ENCODE assay signal across 25 cellular contexts in the genomic region with DNA sequence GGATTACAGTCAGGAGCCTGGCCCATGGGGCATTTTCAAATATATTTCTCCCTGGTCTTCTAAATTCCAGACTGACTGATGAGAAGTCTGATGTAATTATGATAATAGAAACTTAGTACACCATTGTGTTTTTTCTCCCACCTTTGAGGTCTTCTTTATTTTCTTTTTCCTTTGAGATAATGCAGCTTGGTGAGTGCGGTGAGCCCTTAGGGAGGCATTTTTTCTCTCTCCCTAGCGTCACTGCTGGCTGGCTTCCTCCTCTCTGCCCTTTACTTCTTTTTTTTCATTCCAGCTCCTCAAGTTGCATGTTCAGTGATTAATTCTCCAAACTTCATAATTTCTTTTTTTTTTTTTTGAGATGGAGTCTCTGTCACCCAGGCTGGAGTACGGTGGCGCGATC. TPM values are rescaled to one million over a fixed set of nuclear protein-coding genes. Genes with fewer than 3 reads are reported as not detected.
"Had no signal": no experiment of that assay in that cellular context is flagged by ENCODE, and none has a peak within 500 bp of the region (broad histone marks: within the 10 kb centered on the region; RNA-seq: fewer than 3 reads in every experiment).

No MANE protein-coding gene starts in this region.

- H3K9me3 ChIP-seq: gastroesophageal sphincter, heart right ventricle, mucosa of descending colon, neutrophil, tibial nerve, vagina had no signal

- H3K27ac ChIP-seq: gastroesophageal sphincter, heart right ventricle, neutrophil, skin epidermis, tibial nerve, vagina had no signal

- H3K4me3 ChIP-seq: gastroesophageal sphincter, heart right ventricle, mucosa of descending colon, skin epidermis, tibial nerve, vagina had no signal

- H3K36me3 ChIP-seq: gastroesophageal sphincter, heart right ventricle, neutrophil, tibial nerve, vagina had no signal

- DNase-seq: activated B cell treated with CpG ODN at 0.5 μM for 24 hours; activated CD4-positive, alpha-beta T cell treated with anti-CD3 and anti-CD28 coated beads for 48 hours; activated CD8-positive, alpha-beta T cell treated with anti-CD3 and anti-CD28 coated beads for 36 hours; activated gamma-delta T cell; activated naive CD8-positive, alpha-beta T cell treated with anti-CD3 and anti-CD28 coated beads for 36 hours; activated T-cell treated with anti-CD3 and anti-CD28 coated beads, Interleukin-2, amount 50 U/mL, for 72 hours; amygdala; cerebellar nuclear complex; effector memory CD4-positive, alpha-beta T cell; heart right ventricle; left colon; mucosa of descending colon; naive thymus-derived CD4-positive, alpha-beta T cell; posterior cingulate gyrus; stimulated activated CD4-positive, alpha-beta T cell treated with anti-CD3 and anti-CD28 coated beads, Interleukin-15, amount 100 ng/mL, for 24 hours; stimulated activated CD4-positive, alpha-beta T cell treated with anti-CD3 and anti-CD28 coated beads, Interleukin-4, amount 100 ng/mL, for 24 hours; stimulated activated naive CD4-positive, alpha-beta T cell had no signal

- H3K4me1 ChIP-seq: gastroesophageal sphincter, vagina had no signal

- ATAC-seq: activated CD8-positive, alpha-beta T cell treated with anti-CD3 and anti-CD28 coated beads for 36 hours; activated T-cell treated with anti-CD3 and anti-CD28 coated beads, Interleukin-2, amount 50 U/mL, for 72 hours; gastroesophageal sphincter; heart right ventricle; left colon; mucosa of descending colon; naive thymus-derived CD4-positive, alpha-beta T cell had no signal

- H3K27me3 ChIP-seq: vagina had no signal

RNA-seq across cellular contexts. Expression of a gene that starts 12.8 kb away (rescaled TPM):
- total RNA-seq: activated B cell treated with CpG ODN at 0.5 μM for 24 hours; naive thymus-derived CD4-positive, alpha-beta T cell had no signal

RNA-seq across cellular contexts. Expression of a gene that starts 16.8 kb away (rescaled TPM):
- total RNA-seq: activated B cell treated with CpG ODN at 0.5 μM for 24 hours, fibroblast of lung, gastroesophageal sphincter, left colon, lung microvascular endothelial cell, mucosa of descending colon, subcutaneous adipose tissue, tibial nerve, vagina had no signal
